In genomic region chr16:69796285-69797118, GRCh38 we compare ENCODE assay signal across 8 cellular contexts. TPM values are rescaled to one million over a fixed set of nuclear protein-coding genes. Genes with fewer than 3 reads are reported as not detected.
A peak's percentile ranks its signal among the peaks of the same experiment; 100 is the strongest.
DNase-seq lines count a peak whose midpoint lies in the region; ATAC-seq and TF ChIP-seq lines count a peak whose summit lies in the region.

No MANE protein-coding gene starts in this region.

- H4K20me1 ChIP-seq in OCI-LY3 (ENCODE audit: insufficient read depth, low read length): 0 out of 2 replicates have a peak, but pooled peaks cover 6% of the 10 kb centered on the region

- H3K9me3 ChIP-seq in OCI-LY3 (ENCODE audit: insufficient read depth, low read length): no peaks in the 10 kb centered on the region
- H3K9me3 ChIP-seq in breast epithelium: no peaks in the 10 kb centered on the region

- H3K27ac Mint-ChIP-seq in Calu3 (ENCODE audit: unreplicated experiment): no peak overlapping the region

- H3K9me3 Mint-ChIP-seq in Calu3 (ENCODE audit: low read depth, unreplicated experiment): no peaks in the 10 kb centered on the region

- TF ChIP-seq POLR2A in breast epithelium (IDR thresholded peaks at IDR 0.05): no peak

- H3K4me3 Mint-ChIP-seq in Calu3 (ENCODE audit: low read depth, unreplicated experiment): no peak overlapping the region

- intact Hi-C loops in Calu3 (cut with micrococcal nuclease; ENCODE audit: unreplicated experiment): loop anchor here (1.0 kb wide), 2 partner anchors 63 to 134 kb away; no protein-coding TSS in a partner anchor
- intact Hi-C loops in breast epithelium (cut with DNase I; ENCODE audit: low total_unique reads): loop anchor here (10.0 kb wide), 1 partner anchor 68 kb away; no protein-coding TSS in a partner anchor

- DNase-seq in Calu3 (peak; percentile 55), H7 (peak; percentile 66), breast epithelium (ENCODE audit: low spot score in 2 of 2) (no peak), inferior parietal cortex (ENCODE audit: extremely low spot score) (peak; percentile 95)
- DNase-seq in stimulated activated CD4-positive, alpha-beta T cell treated with anti-CD3 and anti-CD28 coated beads, Interleukin-12 subunit alpha, Interleukin-12 subunit beta, amount 100 ng/mL, for 48 hours (ENCODE audit: low read depth in 2 of 3, low spot score in 1 of 3): peak in 2 of 3 donors; percentile 2 to 28

- H3K4me3 ChIP-seq in H7 (ENCODE audit: insufficient read depth, low read depth, low read length) (no peak overlapping the region), OCI-LY3 (ENCODE audit: low read length) (0 out of 2 replicates have a peak overlapping the region, but pooled peaks have one; percentile 15), breast epithelium (peak overlapping the region in 1 of 3 donors; percentile 13)

- no TSS peak for BruUV-seq in Calu3 (replicated peaks; lab: Mats Ljungman, UMichigan)

- no peaks in the 10 kb centered on the region for H3K27me3 Mint-ChIP-seq in Calu3 (ENCODE audit: unreplicated experiment)

- H3K27me3 ChIP-seq in H7 (ENCODE audit: control insufficient read depth, insufficient read depth, low read length) (no peaks in the 10 kb centered on the region), OCI-LY3 (ENCODE audit: low read depth, low read length) (no peaks in the 10 kb centered on the region), breast epithelium (no peaks in the 10 kb centered on the region)

- no peak overlapping the region for H2AFZ ChIP-seq in OCI-LY3 (ENCODE audit: low read depth, low read length)

- H3K4me1 ChIP-seq in OCI-LY3 (ENCODE audit: low read length) (no peaks in the 10 kb centered on the region), breast epithelium (no peaks in the 10 kb centered on the region)

- H3K9ac ChIP-seq in OCI-LY3 (ENCODE audit: low read length): no peak overlapping the region

- peak overlapping the region; percentile 51 for H3K4me2 ChIP-seq in OCI-LY3 (ENCODE audit: low read length)

- CTCF ChIA-PET in Calu3 (lab: Charles Lee): interaction anchor here (1.3 kb wide), 1 partner anchor 134 kb away, joined by 7 read pairs; no protein-coding TSS in a partner anchor

- peaks cover 11% of the 10 kb centered on the region for H3K36me3 Mint-ChIP-seq in Calu3 (ENCODE audit: insufficient read depth, unreplicated experiment)

- no peaks in the 10 kb centered on the region for H3K4me1 Mint-ChIP-seq in Calu3 (ENCODE audit: low read depth, unreplicated experiment)

- H3K27ac ChIP-seq in OCI-LY3 (ENCODE audit: low read length): no peak overlapping the region
- no peak overlapping the region for H3K27ac ChIP-seq in breast epithelium

- no peaks in the 10 kb centered on the region for H3K79me2 ChIP-seq in OCI-LY3 (ENCODE audit: low read length)

- TF ChIP-seq CTCF in Calu3 (IDR thresholded peaks at IDR 0.05; ENCODE audit: unreplicated experiment) (peak; percentile 84), OCI-LY3 (IDR thresholded peaks at IDR 0.05; ENCODE audit: low read depth, low read length) (peak; percentile 88), breast epithelium (IDR thresholded peaks at IDR 0.05) (peak; percentile 85 to 90 (median 88))

- no peak for ATAC-seq in GM19035 (IDR thresholded peaks at IDR 0.05; ENCODE audit: unreplicated experiment)
- no peak for ATAC-seq in HG02938 (IDR thresholded peaks at IDR 0.05; ENCODE audit: unreplicated experiment)

- H3K36me3 ChIP-seq in H7 (replicated peaks; ENCODE audit: control insufficient read depth, insufficient read depth, low read length): peaks cover 4% of the 10 kb centered on the region
- H3K36me3 ChIP-seq in OCI-LY3 (replicated peaks; ENCODE audit: low read depth, low read length): no peaks in the 10 kb centered on the region
- no peaks in the 10 kb centered on the region for H3K36me3 ChIP-seq in breast epithelium

RNA-seq across cellular contexts. Expression of gene WWP2, which starts 34.4 kb away (rescaled TPM):
- total RNA-seq in Calu3 (2022) (47.5 and 53.8 TPM in 2 replicates), breast epithelium (10 to 100 TPM; 34.1 to 46.5 (median 34.7) TPM)
- 25.1 and 28.3 TPM in 2 replicates for total RNA-seq in H7 (2014; rRNA removed; shearing (Covaris generic))

RNA-seq across cellular contexts. Expression of gene NOB1, which starts 41.8 kb away (rescaled TPM):
- 82.4 and 88.2 TPM in 2 replicates for total RNA-seq in Calu3 (2022)
- 43.4 and 65.0 TPM in 2 replicates for total RNA-seq in H7 (2014; rRNA removed; shearing (Covaris generic))
- 10 to 100 TPM; 41.6 to 45.8 (median 41.8) TPM for total RNA-seq in breast epithelium

Comparison
In these comparisons a context has a peak if more than half of its experiments do, and no peak if none do; other contexts are left out.
1. DNase-seq: peak in Calu3 (single experiment), H7 (single experiment), inferior parietal cortex (single experiment) and stimulated activated CD4-positive, alpha-beta T cell treated with anti-CD3 and anti-CD28 coated beads, Interleukin-12 subunit alpha, Interleukin-12 subunit beta, amount 100 ng/mL, for 48 hours (2 of 3); none in breast epithelium (0 of 2).
2. Peak in every context shown above with its lines, with median percentiles within 50 percentile points of each other: CTCF ChIP-seq.